Comparison of ENCODE assay signal across 16 cellular contexts in genomic region chr6:129908858-129909257, GRCh38. TPM values are rescaled to one million over a fixed set of nuclear protein-coding genes. Genes with fewer than 3 reads are reported as not detected.
DNase-seq lines count a peak whose midpoint lies in the region; ATAC-seq, FAIRE-seq and TF ChIP-seq lines count a peak whose summit lies in the region.
"Had no signal": no experiment of that assay in that cellular context is flagged by ENCODE, and none has a peak within 500 bp of the region (broad histone marks: within the 10 kb centered on the region; RNA-seq: fewer than 3 reads in every experiment).

No MANE protein-coding gene starts in this region.

- ATAC-seq in activated CD8-positive, alpha-beta memory T cell treated with anti-CD3 and anti-CD28 coated beads, Interleukin-2, amount 10 ng/mL, durations not matched to agents 7 days and 5 days = peak; percentile 39
- peak; percentile 78 for ATAC-seq in GM21737 (IDR thresholded peaks at IDR 0.05; ENCODE audit: unreplicated experiment)
- peak; percentile 66 for ATAC-seq in HG03066 (IDR thresholded peaks at IDR 0.05; ENCODE audit: low read depth, unreplicated experiment)
- peak; percentile 40 for ATAC-seq in stimulated activated naive CD8-positive, alpha-beta T cell treated with anti-CD3 and anti-CD28 coated beads, Interleukin-15, Interleukin-2, amounts not matched to agents 100 U/mL and 50 U/mL, for 24 hours
- no peak for ATAC-seq in HepG2
- ATAC-seq in omental fat pad (ENCODE audit: low FRiP score) = no peak
- ATAC-seq: pancreas, SK-N-SH treated with all-trans-retinoic acid at 6 μM for 48 hours had no signal

- H3K4me3 Mint-ChIP-seq in activated CD8-positive, alpha-beta memory T cell treated with anti-CD3 and anti-CD28 coated beads, Interleukin-2, amount 10 ng/mL, durations not matched to agents 7 days and 5 days = no peak overlapping the region
- no peak overlapping the region for H3K4me3 Mint-ChIP-seq in activated CD4-positive, alpha-beta memory T cell treated with anti-CD3 and anti-CD28 coated beads for 36 hours
- H3K4me3 Mint-ChIP-seq: CD4-positive, CD25-positive, alpha-beta regulatory T cell had no signal

- TF ChIP-seq EP300 in HepG2 (IDR thresholded peaks at IDR 0.05; ENCODE audit: low read depth in 2 of 2, low read length in 2 of 2) (no peak), HepG2 (CRISPR knock-in tag; IDR thresholded peaks at IDR 0.05; ENCODE audit: borderline replicate concordance) (no peak)

- CTCF ChIA-PET in activated CD8-positive, alpha-beta memory T cell treated with anti-CD3 and anti-CD28 coated beads, Interleukin-2, amount 10 ng/mL, durations not matched to agents 7 days and 5 days (lab: Charles Lee) = interaction anchor here (1.2 kb wide), 1 partner anchor 10 kb away, joined by 3 read pairs; no protein-coding TSS in a partner anchor
- CTCF ChIA-PET in activated CD4-positive, alpha-beta memory T cell treated with anti-CD3 and anti-CD28 coated beads for 36 hours (lab: Charles Lee) = interaction anchor here (1.5 kb wide), 1 partner anchor 113 kb away, joined by 5 read pairs; no protein-coding TSS in a partner anchor
- CTCF ChIA-PET in HepG2 (lab: Yijun Ruan, JAX; ENCODE audit: low intra/inter-chr PET ratio, low total read pairs) = no interaction called here

- no peak for TF ChIP-seq RAD21 in HepG2 (CRISPR knock-in tag; IDR thresholded peaks at IDR 0.05)

- H3K36me3 ChIP-seq in HepG2 (replicated peaks in 1 of 2; ENCODE audit: control insufficient read depth in 1 of 2, insufficient read depth in 2 of 2, low read length in 2 of 2) = no peaks in the 10 kb centered on the region
- H3K36me3 ChIP-seq: pancreas had no signal

- no peaks in the 10 kb centered on the region for H3K9me3 ChIP-seq in HepG2 (ENCODE audit: low read length)
- H3K9me3 ChIP-seq: pancreas had no signal

- H3K9ac ChIP-seq in HepG2 (ENCODE audit: insufficient read depth, low read depth, low read length) = no peak overlapping the region

- no peak overlapping the region for H3K4me3 ChIP-seq in HepG2 (replicated peaks in 1 of 3; ENCODE audit: insufficient read depth in 1 of 3, low read depth in 2 of 3, low read length in 3 of 3)
- H3K4me3 ChIP-seq: pancreas had no signal

- peaks cover 0 to 5% of the 10 kb centered on the region in 2 experiments; a peak in 1 of 5 replicates for H3K27me3 ChIP-seq in HepG2 (ENCODE audit: control insufficient read depth in 1 of 2, insufficient read depth in 2 of 2, low read length in 2 of 2)
- H3K27me3 ChIP-seq: pancreas had no signal

- BruUV-seq in HepG2 (replicated peaks; lab: Mats Ljungman, UMichigan) = no TSS peak

- no peaks in the 10 kb centered on the region for H3K4me1 ChIP-seq in HepG2 (ENCODE audit: insufficient read depth, low read length)
- H3K4me1 ChIP-seq: pancreas had no signal

- H4K20me1 ChIP-seq in HepG2 (ENCODE audit: insufficient read depth, low read length) = no peaks in the 10 kb centered on the region

- H3K4me1 Mint-ChIP-seq in activated CD8-positive, alpha-beta memory T cell treated with anti-CD3 and anti-CD28 coated beads, Interleukin-2, amount 10 ng/mL, durations not matched to agents 7 days and 5 days = peaks cover 24% of the 10 kb centered on the region
- H3K4me1 Mint-ChIP-seq in activated CD4-positive, alpha-beta memory T cell treated with anti-CD3 and anti-CD28 coated beads for 36 hours (ENCODE audit: low read depth) = peaks cover 9% of the 10 kb centered on the region

- H3K27me3 Mint-ChIP-seq in activated CD8-positive, alpha-beta memory T cell treated with anti-CD3 and anti-CD28 coated beads, Interleukin-2, amount 10 ng/mL, durations not matched to agents 7 days and 5 days = no peaks in the 10 kb centered on the region
- no peaks in the 10 kb centered on the region for H3K27me3 Mint-ChIP-seq in activated CD4-positive, alpha-beta memory T cell treated with anti-CD3 and anti-CD28 coated beads for 36 hours
- H3K27me3 Mint-ChIP-seq: CD4-positive, CD25-positive, alpha-beta regulatory T cell had no signal

- intact Hi-C loops in activated CD4-positive, alpha-beta memory T cell treated with anti-CD3 and anti-CD28 coated beads for 36 hours (cut with micrococcal nuclease) = loop anchor here (5.0 kb wide), 1 partner anchor 118 kb away; no protein-coding TSS in a partner anchor
- intact Hi-C loops in HepG2 (cut with micrococcal nuclease; ENCODE audit: unreplicated experiment) = no loop called here

- H3K36me3 Mint-ChIP-seq in activated CD8-positive, alpha-beta memory T cell treated with anti-CD3 and anti-CD28 coated beads, Interleukin-2, amount 10 ng/mL, durations not matched to agents 7 days and 5 days = peaks cover 1% of the 10 kb centered on the region
- H3K36me3 Mint-ChIP-seq in activated CD4-positive, alpha-beta memory T cell treated with anti-CD3 and anti-CD28 coated beads for 36 hours = no peaks in the 10 kb centered on the region
- H3K36me3 Mint-ChIP-seq: CD4-positive, CD25-positive, alpha-beta regulatory T cell had no signal

- no peak for TF ChIP-seq POLR2A in HepG2 (IDR thresholded peaks at IDR 0.05; ENCODE audit: insufficient read depth in 1 of 2, low read depth in 2 of 2, low read length in 2 of 2)

- in situ Hi-C loops in HepG2 (cut with HindIII; ENCODE audit: extremely low pct_ligation_motif_present, low pct_unique_long_range_greater_than_20kb) = no loop called here

- H3K4me2 ChIP-seq in HepG2 (ENCODE audit: low read depth, low read length) = no peak overlapping the region

- POLR2A ChIA-PET in activated CD4-positive, alpha-beta memory T cell treated with anti-CD3 and anti-CD28 coated beads for 36 hours (lab: Charles Lee) = no interaction called here
- POLR2A ChIA-PET in HepG2 (lab: Yijun Ruan, JAX) = no interaction called here

- H2AFZ ChIP-seq in HepG2 (ENCODE audit: low read length) = no peak overlapping the region

- H3K9me3 Mint-ChIP-seq in activated CD8-positive, alpha-beta memory T cell treated with anti-CD3 and anti-CD28 coated beads, Interleukin-2, amount 10 ng/mL, durations not matched to agents 7 days and 5 days (ENCODE audit: low read depth) = no peaks in the 10 kb centered on the region
- H3K9me3 Mint-ChIP-seq in activated CD4-positive, alpha-beta memory T cell treated with anti-CD3 and anti-CD28 coated beads for 36 hours = no peaks in the 10 kb centered on the region

- no peak overlapping the region for H3K27ac Mint-ChIP-seq in activated CD8-positive, alpha-beta memory T cell treated with anti-CD3 and anti-CD28 coated beads, Interleukin-2, amount 10 ng/mL, durations not matched to agents 7 days and 5 days
- H3K27ac Mint-ChIP-seq in activated CD4-positive, alpha-beta memory T cell treated with anti-CD3 and anti-CD28 coated beads for 36 hours = no peak overlapping the region
- H3K27ac Mint-ChIP-seq: CD4-positive, CD25-positive, alpha-beta regulatory T cell had no signal

- FAIRE-seq in HepG2 (lab: Jason Lieb, UNC) = no peak
- FAIRE-seq: keratinocyte, pancreas had no signal

- no peaks in the 10 kb centered on the region for H3K79me2 ChIP-seq in HepG2 (ENCODE audit: insufficient read depth, low read length)

- DNase-seq in activated CD8-positive, alpha-beta memory T cell treated with anti-CD3 and anti-CD28 coated beads, Interleukin-2, amount 10 ng/mL, durations not matched to agents 7 days and 5 days = no peak
- no peak for DNase-seq in activated CD8-positive, alpha-beta memory T cell treated with anti-CD3 and anti-CD28 coated beads, Interleukin-2, amount 50 U/mL, for 48 hours
- no peak for DNase-seq in stimulated activated naive CD8-positive, alpha-beta T cell treated with anti-CD3 and anti-CD28 coated beads, Interleukin-15, Interleukin-2, amounts not matched to agents 100 U/mL and 50 U/mL, for 24 hours
- no peak for DNase-seq in activated CD4-positive, alpha-beta memory T cell treated with anti-CD3 and anti-CD28 coated beads for 36 hours
- no peak for DNase-seq in HepG2 (ENCODE audit: low spot score)
- no peak for DNase-seq in omental fat pad (ENCODE audit: low spot score)
- DNase-seq: CD4-positive, CD25-positive, alpha-beta regulatory T cell; central memory CD4-positive, alpha-beta T cell; H7; pancreas had no signal

- H3K27ac ChIP-seq in HepG2 (ENCODE audit: extremely low read length, insufficient read depth, low read length) = no peak overlapping the region
- H3K27ac ChIP-seq: pancreas had no signal

- TF ChIP-seq CTCF in HepG2 (CRISPR knock-in tag; IDR thresholded peaks at IDR 0.05) (no peak), omental fat pad (IDR thresholded peaks at IDR 0.05) (no peak)

TF ChIP-seq in HepG2, 621 proteins besides CTCF, POLR2A, EP300 and RAD21 (continues in another document):
- no peak for TF ChIP-seq GATAD1 (CRISPR knock-in tag; IDR thresholded peaks at IDR 0.05)

RNA-seq across cellular contexts. Expression of gene TMEM244, which starts 47.7 kb away (rescaled TPM):
- total RNA-seq in activated CD8-positive, alpha-beta memory T cell treated with anti-CD3 and anti-CD28 coated beads, Interleukin-2, amount 10 ng/mL, durations not matched to agents 7 days and 5 days = under 1 TPM; 0.73 to 0.99 TPM
- not detected for total RNA-seq in activated CD4-positive, alpha-beta memory T cell treated with anti-CD3 and anti-CD28 coated beads for 36 hours
- total RNA-seq in HepG2 (2016; rRNA removed; fragmentation: Illumina TruSeq; extraction: Trizol) = not detected in 2 replicates
- total RNA-seq in HepG2 (2016; cell fraction: cytosol; rRNA removed; fragmentation: Illumina TruSeq; extraction: Trizol; ENCODE audit: low read depth) = not detected in 2 replicates
- not detected in 2 replicates for total RNA-seq in HepG2 (2016; cell fraction: insoluble cytoplasmic fraction; rRNA removed; fragmentation: Illumina TruSeq; extraction: Trizol)
- not detected in 2 replicates for total RNA-seq in HepG2 (2016; cell fraction: membrane; rRNA removed; fragmentation: Illumina TruSeq; extraction: Trizol)
- total RNA-seq in HepG2 (2016; cell fraction: nucleus; rRNA removed; fragmentation: Illumina TruSeq; extraction: Trizol) = not detected in 2 replicates
- not detected in 2 replicates for polyA plus RNA-seq in HepG2 (2011; rRNA removed)
- not detected in 2 replicates for polyA plus RNA-seq in HepG2 (2011; cell fraction: cytosol; rRNA removed)
- not detected in 2 replicates for polyA plus RNA-seq in HepG2 (2011; cell fraction: nucleus; rRNA removed)
- not detected in 2 replicates for polyA plus RNA-seq in HepG2 (2012)
- polyA plus RNA-seq in HepG2 (2016; cell fraction: cytosol; fragmentation: Illumina TruSeq; extraction: Trizol; ENCODE audit: low read depth) = not detected in 2 replicates
- not detected in 2 replicates for polyA plus RNA-seq in HepG2 (2016; cell fraction: insoluble cytoplasmic fraction; fragmentation: Illumina TruSeq; extraction: Trizol; ENCODE audit: low read depth)
- not detected in 2 replicates for polyA plus RNA-seq in HepG2 (2016; cell fraction: membrane; fragmentation: Illumina TruSeq; extraction: Trizol; ENCODE audit: low read depth)
- polyA plus RNA-seq in HepG2 (2016; cell fraction: nucleus; fragmentation: Illumina TruSeq; extraction: Trizol; ENCODE audit: insufficient read depth, low read depth) = not detected in 2 replicates
- polyA minus RNA-seq in HepG2 (2011; rRNA and poly(A)+ RNA removed; ENCODE audit: low replicate concordance) = not detected in 2 replicates
- polyA minus RNA-seq in HepG2 (2011; cell fraction: cytosol; rRNA and poly(A)+ RNA removed) = not detected in 2 replicates
- not detected in 2 replicates for polyA minus RNA-seq in HepG2 (2011; cell fraction: nucleus; rRNA and poly(A)+ RNA removed)
- not detected for total RNA-seq in omental fat pad
- total RNA-seq: A172, H7, pancreas had no signal
- polyA plus RNA-seq: pancreas, thymus had no signal

Comparison
In these comparisons a context has a peak if more than half of its experiments do, and no peak if none do; other contexts are left out.
1. ATAC-seq: peak in activated CD8-positive, alpha-beta memory T cell treated with anti-CD3 and anti-CD28 coated beads, Interleukin-2, amount 10 ng/mL, durations not matched to agents 7 days and 5 days (single experiment), GM21737 (single experiment), HG03066 (single experiment) and stimulated activated naive CD8-positive, alpha-beta T cell treated with anti-CD3 and anti-CD28 coated beads, Interleukin-15, Interleukin-2, amounts not matched to agents 100 U/mL and 50 U/mL, for 24 hours (single experiment); none in HepG2 (single experiment) and omental fat pad (single experiment).